ENCODE assay signal across 25 cellular contexts in genomic region chr10:124095096-124095495, GRCh38. TPM values are rescaled to one million over a fixed set of nuclear protein-coding genes. Genes with fewer than 3 reads are reported as not detected.
DNase-seq lines count a peak whose midpoint lies in the region; ATAC-seq, FAIRE-seq and TF ChIP-seq lines count a peak whose summit lies in the region.
"Had no signal": no experiment of that assay in that cellular context is flagged by ENCODE, and none has a peak within 500 bp of the region (broad histone marks: within the 10 kb centered on the region; RNA-seq: fewer than 3 reads in every experiment).

No MANE protein-coding gene starts in this region.

- H2AFZ ChIP-seq in mesenchymal stem cell (ENCODE audit: low read depth, low read length), result no peak overlapping the region
- no peak overlapping the region for H2AFZ ChIP-seq in hepatocyte
- H2AFZ ChIP-seq: parathyroid adenoma had no signal

- in situ Hi-C loops in Panc1 (cut with HindIII; ENCODE audit: low pct_unique_long_range_greater_than_20kb, low sequenced_read_pairs), result no loop called here

- H3K79me1 ChIP-seq in mesenchymal stem cell (replicated peaks; ENCODE audit: low read length, poor library complexity, severe bottlenecking), result no peaks in the 10 kb centered on the region

- DNase-seq in NAMALWA (ENCODE audit: low spot score) (peak; percentile 52), Panc1 (ENCODE audit: low read depth, low spot score) (no peak), mesenchymal stem cell (peak; percentile 66), hepatocyte (ENCODE audit: low spot score) (no peak), HuH-7.5 (ENCODE audit: low spot score) (no peak), D721Med (ENCODE audit: insufficient read length, low spot score) (no peak), HCEC 1CT (no peak)
- DNase-seq: activated naive CD8-positive, alpha-beta T cell treated with anti-CD3 and anti-CD28 coated beads, Interleukin-2, amount 10 ng/mL, durations not matched to agents 7 days and 5 days; BE2C; dermis blood vessel endothelial cell; DMS53; Karpas-422; NCI-H446; T-helper 9 cell had no signal

- no peak overlapping the region for H2BK12ac ChIP-seq in mesenchymal stem cell (ENCODE audit: low read length in 2 of 2)

- no peak overlapping the region for H4K8ac ChIP-seq in mesenchymal stem cell (ENCODE audit: low read length)

- TF ChIP-seq CTCF in Panc1 (IDR thresholded peaks at IDR 0.05), result no peak
- TF ChIP-seq CTCF in hepatocyte (IDR thresholded peaks at IDR 0.05; ENCODE audit: poor library complexity), result no peak
- TF ChIP-seq CTCF in D721Med (IDR thresholded peaks at IDR 0.05; ENCODE audit: insufficient read depth, missing control alignments), result no peak

- H3K79me2 ChIP-seq in hepatocyte, result no peaks in the 10 kb centered on the region
- H3K79me2 ChIP-seq: parathyroid adenoma had no signal

- H3K4me2 ChIP-seq in mesenchymal stem cell (ENCODE audit: low read length, poor library complexity, severe bottlenecking) (no peak overlapping the region), hepatocyte (no peak overlapping the region)

- H3K36me3 Mint-ChIP-seq in stimulated activated memory B cell treated with anti-CD40 and anti-IgM and Interleukin-4, amounts not matched to agents 10 μg/mL and 1 μg/mL and 100 μg/mL, for 72 hours, result no peaks in the 10 kb centered on the region
- H3K36me3 Mint-ChIP-seq: activated naive CD8-positive, alpha-beta T cell treated with anti-CD3 and anti-CD28 coated beads, Interleukin-2, amount 10 ng/mL, durations not matched to agents 7 days and 5 days had no signal

- no peaks in the 10 kb centered on the region for H3K9me3 Mint-ChIP-seq in stimulated activated memory B cell treated with anti-CD40 and anti-IgM and Interleukin-4, amounts not matched to agents 10 μg/mL and 1 μg/mL and 100 μg/mL, for 72 hours

- POLR2A ChIA-PET in Panc1 (lab: Charles Lee), result interaction anchor here (0.5 kb wide), 1 partner anchor 113 kb away, joined by 3 read pairs; no protein-coding TSS in a partner anchor

- no peak overlapping the region for H3K23ac ChIP-seq in mesenchymal stem cell (ENCODE audit: low read length in 2 of 2)

- H3K27ac Mint-ChIP-seq in stimulated activated memory B cell treated with anti-CD40 and anti-IgM and Interleukin-4, amounts not matched to agents 10 μg/mL and 1 μg/mL and 100 μg/mL, for 72 hours, result peak overlapping the region; percentile 88
- H3K27ac Mint-ChIP-seq: activated naive CD8-positive, alpha-beta T cell treated with anti-CD3 and anti-CD28 coated beads, Interleukin-2, amount 10 ng/mL, durations not matched to agents 7 days and 5 days; activated T-helper 1 cell treated with anti-CD3 and anti-CD28 coated beads, Interleukin-12 subunit alpha, Interleukin-12 subunit beta, Interleukin-2, Interleukin-4 antibody, amounts not matched to agents 30 ng/mL and 10 ng/mL and 1 ng/mL, durations not matched to agents 14 hours and 24 hours and 36 hours had no signal

- no peak overlapping the region for H3K18ac ChIP-seq in mesenchymal stem cell (ENCODE audit: low read depth in 1 of 2, low read length in 2 of 2)

- 51% methylated on average over 6 of the region's 6 CpGs for whole genome bisulfite sequencing in mesenchymal stem cell
- 44% methylated on average over 6 of the region's 6 CpGs for WGBS in hepatocyte (ENCODE audit: low lambda C conversion rate, missing lambda C conversion rate)

- no peaks in the 10 kb centered on the region for H3K9me3 ChIP-seq in Panc1 (ENCODE audit: control insufficient read depth, insufficient read depth, low read depth, low read length)
- H3K9me3 ChIP-seq in mesenchymal stem cell (ENCODE audit: control insufficient read depth, low read length), result peaks cover 8% of the 10 kb centered on the region
- H3K9me3 ChIP-seq in hepatocyte (ENCODE audit: low read depth), result no peaks in the 10 kb centered on the region
- H3K9me3 ChIP-seq: mucosa of descending colon, tibial nerve had no signal

- H3K14ac ChIP-seq in mesenchymal stem cell (ENCODE audit: low read length in 2 of 2), result no peak overlapping the region

- intact Hi-C loops in Panc1 (cut with micrococcal nuclease; ENCODE audit: unreplicated experiment), result no loop called here

- H3K27me3 ChIP-seq in Panc1 (ENCODE audit: control insufficient read depth, insufficient read depth, low read length), result no peaks in the 10 kb centered on the region
- H3K27me3 ChIP-seq in mesenchymal stem cell (ENCODE audit: control insufficient read depth in 1 of 2, insufficient read depth in 1 of 2, low read length in 2 of 2), result peaks cover 0 to 35% of the 10 kb centered on the region in 2 experiments
- H3K27me3 ChIP-seq in hepatocyte, result peaks cover 45% of the 10 kb centered on the region

- no TSS peak for BruUV-seq in Panc1 (replicated peaks; lab: Mats Ljungman, UMichigan)

- H3K36me3 ChIP-seq in Panc1 (ENCODE audit: control insufficient read depth, insufficient read depth, low read length) (peaks cover 2% of the 10 kb centered on the region; the same call in 1 of the 2 replicates), mesenchymal stem cell (ENCODE audit: control insufficient read depth in 1 of 2, insufficient read depth in 2 of 2, low read depth in 1 of 2, low read length in 2 of 2) (peaks cover 0 to 2% of the 10 kb centered on the region in 2 experiments), hepatocyte (replicated peaks; ENCODE audit: insufficient read depth, low read depth) (no peaks in the 10 kb centered on the region)
- H3K36me3 ChIP-seq: BE2C, tibial nerve had no signal

- no peak overlapping the region for H4K91ac ChIP-seq in mesenchymal stem cell (ENCODE audit: low read length)

- peaks cover 55% of the 10 kb centered on the region for H3K4me1 Mint-ChIP-seq in stimulated activated memory B cell treated with anti-CD40 and anti-IgM and Interleukin-4, amounts not matched to agents 10 μg/mL and 1 μg/mL and 100 μg/mL, for 72 hours
- H3K4me1 Mint-ChIP-seq: activated naive CD8-positive, alpha-beta T cell treated with anti-CD3 and anti-CD28 coated beads, Interleukin-2, amount 10 ng/mL, durations not matched to agents 7 days and 5 days had no signal

- H3K4me3 ChIP-seq in Panc1 (ENCODE audit: low read depth in 2 of 2, low read length in 2 of 2), result peak overlapping the region in 1 of 2 experiments; percentile 64; a peak in 2 of 4 replicates
- H3K4me3 ChIP-seq in mesenchymal stem cell (ENCODE audit: insufficient read depth in 1 of 2, low read depth in 1 of 2, low read length in 2 of 2), result no peak overlapping the region
- no peak overlapping the region for H3K4me3 ChIP-seq in hepatocyte
- H3K4me3 ChIP-seq: mucosa of descending colon, SK-N-MC, smooth muscle cell had no signal

- H3K9ac ChIP-seq in mesenchymal stem cell (ENCODE audit: low read length), result no peak overlapping the region
- H3K9ac ChIP-seq: parathyroid adenoma had no signal

- no peak overlapping the region for H3K4me3 Mint-ChIP-seq in stimulated activated memory B cell treated with anti-CD40 and anti-IgM and Interleukin-4, amounts not matched to agents 10 μg/mL and 1 μg/mL and 100 μg/mL, for 72 hours
- H3K4me3 Mint-ChIP-seq: activated T-helper 1 cell treated with anti-CD3 and anti-CD28 coated beads, Interleukin-12 subunit alpha, Interleukin-12 subunit beta, Interleukin-2, Interleukin-4 antibody, amounts not matched to agents 30 ng/mL and 10 ng/mL and 1 ng/mL, durations not matched to agents 14 hours and 24 hours and 36 hours had no signal

- no peak overlapping the region for H2BK15ac ChIP-seq in mesenchymal stem cell (ENCODE audit: low read depth, poor library complexity, severe bottlenecking)

- H2BK5ac ChIP-seq in mesenchymal stem cell (ENCODE audit: low read depth, low read length, poor library complexity, severe bottlenecking), result no peak overlapping the region

- no peak overlapping the region for H2AK5ac ChIP-seq in mesenchymal stem cell (ENCODE audit: low read length, severe bottlenecking)

- CTCF ChIA-PET in Panc1 (lab: Charles Lee), result no interaction called here

- H4K20me1 ChIP-seq in hepatocyte (ENCODE audit: insufficient read depth, poor library complexity, severe bottlenecking), result peaks cover 11% of the 10 kb centered on the region

- H3K9me2 ChIP-seq in hepatocyte (replicated peaks; ENCODE audit: insufficient read depth), result no peaks in the 10 kb centered on the region

- no peak overlapping the region for H3K4ac ChIP-seq in mesenchymal stem cell (ENCODE audit: low read depth in 1 of 2, low read length in 2 of 2)

- no peaks in the 10 kb centered on the region for H3K27me3 Mint-ChIP-seq in stimulated activated memory B cell treated with anti-CD40 and anti-IgM and Interleukin-4, amounts not matched to agents 10 μg/mL and 1 μg/mL and 100 μg/mL, for 72 hours

- H3K27ac ChIP-seq in Panc1 (ENCODE audit: low read length) (peak overlapping the region; percentile 74; the same call in 1 of the 2 replicates), mesenchymal stem cell (ENCODE audit: low read length, poor library complexity, severe bottlenecking) (no peak overlapping the region), hepatocyte (no peak overlapping the region)
- H3K27ac ChIP-seq: parathyroid adenoma, SK-N-MC had no signal

- FAIRE-seq in D721Med (lab: Jason Lieb, UNC), result no peak
- FAIRE-seq: bronchial epithelial cell, islet of Langerhans had no signal

- no peak overlapping the region for H2BK120ac ChIP-seq in mesenchymal stem cell (ENCODE audit: low read depth, low read length)

- ATAC-seq in Panc1, result no peak
- no peak for ATAC-seq in stimulated activated memory B cell treated with anti-CD40 and anti-IgM and Interleukin-4, amounts not matched to agents 10 μg/mL and 1 μg/mL and 100 μg/mL, for 72 hours
- ATAC-seq: activated CD4-positive, CD25-positive, alpha-beta regulatory T cell treated with anti-CD3 and anti-CD28 coated beads, Interleukin-2, amount 50 U/mL, for 24 hours; mucosa of descending colon had no signal

- H3K4me1 ChIP-seq in Panc1 (ENCODE audit: control insufficient read depth, insufficient read depth, low read length) (peaks cover 21% of the 10 kb centered on the region), mesenchymal stem cell (ENCODE audit: control insufficient read depth, insufficient read depth, low read depth, low read length) (peaks cover 24% of the 10 kb centered on the region), hepatocyte (ENCODE audit: insufficient read depth) (peaks cover 21% of the 10 kb centered on the region)
- H3K4me1 ChIP-seq: BE2C, parathyroid adenoma had no signal

RNA-seq across cellular contexts. Expression of gene CHST15, which starts 1.7 kb away (rescaled TPM):
- total RNA-seq in Panc1 (2021; ENCODE audit: unreplicated experiment) (33.2 TPM), hepatocyte (4.1 and 4.5 TPM in 2 replicates)
- 22.3 TPM for polyA plus RNA-seq in Panc1 (2012; ENCODE audit: insufficient read length)
- 22.2 TPM for polyA plus RNA-seq in mesenchymal stem cell (2013, experiment 1 of 2)
- polyA plus RNA-seq in mesenchymal stem cell (2013, experiment 2 of 2), result 22.7 TPM
- 3.9 and 4.4 TPM in 2 replicates for polyA plus RNA-seq in hepatocyte
- total RNA-seq: activated CD8-positive, alpha-beta memory T cell treated with anti-CD3 and anti-CD28 coated beads for 36 hours had no signal

Comparison
In these comparisons a context has a peak if more than half of its experiments do, and no peak if none do; other contexts are left out.
1. DNase-seq: peak in NAMALWA (single experiment) and mesenchymal stem cell (single experiment); none in Panc1 (single experiment), hepatocyte (single experiment), HuH-7.5 (single experiment), D721Med (single experiment) and HCEC 1CT (single experiment).